Comparison of ENCODE assay signal across 22 cellular contexts in genomic region chr3:113507501-113508067, GRCh38.
"Had no signal": no experiment of that assay in that cellular context is flagged by ENCODE, and none has a peak within 500 bp of the region (broad histone marks: within the 10 kb centered on the region; RNA-seq: fewer than 3 reads in every experiment).

No MANE protein-coding gene starts in this region.

- ATAC-seq: activated CD4-positive, CD25-positive, alpha-beta regulatory T cell treated with anti-CD3 and anti-CD28 coated beads, Interleukin-2, amount 50 U/mL, for 24 hours; activated CD8-positive, alpha-beta T cell treated with anti-CD3 and anti-CD28 coated beads for 36 hours; activated T-cell treated with anti-CD3 and anti-CD28 coated beads, Interleukin-2, amount 50 U/mL, for 72 hours; SK-N-SH treated with all-trans-retinoic acid at 6 μM for 48 hours had no signal

- DNase-seq: activated CD4-positive, alpha-beta T cell treated with anti-CD3 and anti-CD28 coated beads for 4 hours; activated CD8-positive, alpha-beta memory T cell treated with anti-CD3 and anti-CD28 coated beads, Interleukin-2, amount 50 U/mL, for 4 hours; activated CD8-positive, alpha-beta T cell treated with anti-CD3 and anti-CD28 coated beads for 36 hours; activated gamma-delta T cell treated with Interleukin-2 at 50 U/mL for 16 hours; activated naive CD4-positive, alpha-beta T cell treated with anti-CD3 and anti-CD28 coated beads, Interleukin-2, amount 10 ng/mL, durations not matched to agents 7 days and 5 days; activated naive CD8-positive, alpha-beta T cell treated with anti-CD3 and anti-CD28 coated beads for 36 hours; activated T-cell treated with anti-CD3 and anti-CD28 coated beads, Interleukin-2, amount 50 U/mL, for 72 hours; cerebellar nuclear complex; colonic mucosa; NCI-H1105; NCI-H1436; NCI-H1930; NCI-H2171 treated with DMSO at 0.1 percent for 48 hours; NCI-H226; NCI-H510A treated with DMSO at 0.1 percent for 48 hours; NCI-H82; Peyer's patch; Right ventricle myocardium superior; SJCRH30; SW 1271 had no signal
